Comparison of ENCODE assay signal across 18 cellular contexts in genomic region chr6:21187485-21187884, GRCh38.
DNase-seq lines count a peak whose midpoint lies in the region; ATAC-seq, FAIRE-seq and TF ChIP-seq lines count a peak whose summit lies in the region.
"Had no signal": no experiment of that assay in that cellular context is flagged by ENCODE, and none has a peak within 500 bp of the region (broad histone marks: within the 10 kb centered on the region; RNA-seq: fewer than 3 reads in every experiment).

No MANE protein-coding gene starts in this region.

- H3K23me2 ChIP-seq in H9 (ENCODE audit: insufficient read length, low read depth, low read length, poor library complexity, severe bottlenecking) = no peaks in the 10 kb centered on the region

- peaks cover 0 to 2% of the 10 kb centered on the region in 2 experiments; a peak in 2 of 5 replicates for H3K9me3 Mint-ChIP-seq in H9
- H3K9me3 Mint-ChIP-seq in natural killer cell treated with Interleukin-12 subunit alpha and Interleukin-12 subunit beta and Interleukin-15 and Interleukin-18, amount 100 ng/mL, for 72 hours = no peaks in the 10 kb centered on the region

- no peak overlapping the region for H4K91ac ChIP-seq in H9 (ENCODE audit: insufficient read length, low read depth, low read length)

- no peak overlapping the region for H2BK5ac ChIP-seq in H9 (ENCODE audit: insufficient read length, low read length)

- H2AK5ac ChIP-seq in H9 (ENCODE audit: insufficient read length, low read length) = no peak overlapping the region

- FAIRE-seq in GM12892 (lab: Jason Lieb, UNC) (peak; percentile 44), GM12878 (lab: Jason Lieb, UNC) (peak; percentile 76)

- RAD21 ChIA-PET in GM12878 (lab: Charles Lee; ENCODE audit: unreplicated experiment) = interaction anchor here (0.9 kb wide), 1 partner anchor 10 kb away, joined by 3 read pairs; no protein-coding TSS in a partner anchor

- no peak overlapping the region for H3K9ac ChIP-seq in H9 (ENCODE audit: extremely low read depth, insufficient read length, low read length)
- H3K9ac ChIP-seq in GM12878 (ENCODE audit: control insufficient read depth, insufficient read depth, low read length) = no peak overlapping the region
- no peak overlapping the region for H3K9ac ChIP-seq in iPS-20b (ENCODE audit: low read depth, low read length)

- H3K4me3 ChIP-seq in GM12878 (no peak overlapping the region), iPS-20b (ENCODE audit: low read length) (no peak overlapping the region), MG63 (no peak overlapping the region)

- H3K27ac ChIP-seq in H9 (ENCODE audit: insufficient read length, low read depth, low read length) = no peak overlapping the region
- no peak overlapping the region for H3K27ac ChIP-seq in GM12878 (ENCODE audit: control insufficient read depth, insufficient read depth)
- peak overlapping the region; percentile 51 for H3K27ac ChIP-seq in iPS-20b (ENCODE audit: low read length)

- H3K27me3 Mint-ChIP-seq in H9 (ENCODE audit: low read depth) = no peaks in the 10 kb centered on the region
- no peaks in the 10 kb centered on the region for H3K27me3 Mint-ChIP-seq in natural killer cell treated with Interleukin-12 subunit alpha and Interleukin-12 subunit beta and Interleukin-15 and Interleukin-18, amount 100 ng/mL, for 72 hours
- H3K27me3 Mint-ChIP-seq: B cell; CD4-positive, alpha-beta memory T cell had no signal

- CTCF ChIA-PET in GM12878 (lab: Yijun Ruan, JAX) = no interaction called here

- no peak overlapping the region for H3K4ac ChIP-seq in H9 (ENCODE audit: low read depth, low read length)

- H2BK120ac ChIP-seq in H9 (ENCODE audit: low read depth, low read length, poor library complexity, severe bottlenecking) = no peak overlapping the region

- H3K4me1 ChIP-seq in H9 (ENCODE audit: insufficient read depth, low read length) (peaks cover 15% of the 10 kb centered on the region; the same call in 1 of the 2 replicates), GM12878 (ENCODE audit: control insufficient read depth, insufficient read depth, low read length) (peaks cover 22% of the 10 kb centered on the region), iPS-20b (ENCODE audit: insufficient read depth, low read length) (peaks cover 54% of the 10 kb centered on the region)

- TF ChIP-seq POLR2A in GM12892 (IDR thresholded peaks at IDR 0.05; ENCODE audit: low read depth, low read length) = no peak
- TF ChIP-seq POLR2A in GM12878 (IDR thresholded peaks at IDR 0.05; ENCODE audit: low read depth, low read length) = no peak

- no peak overlapping the region for H2BK12ac ChIP-seq in H9 (ENCODE audit: insufficient read length, low read depth, low read length)

- TF ChIP-seq CTCF in H9 (conservative IDR thresholded peaks at IDR 0.05) (no peak), GM12878 (IDR thresholded peaks at IDR 0.05 in 2 of 3, conservative IDR thresholded peaks at IDR 0.05 in 1 of 3; ENCODE audit: control insufficient read depth in 2 of 3, extremely low read depth in 1 of 3, insufficient read depth in 1 of 3, low read depth in 3 of 3, low read length in 3 of 3) (no peak)

- no peaks in the 10 kb centered on the region for H3K79me1 ChIP-seq in H9 (ENCODE audit: insufficient read depth, low read depth, low read length, poor library complexity, severe bottlenecking)

- no peaks in the 10 kb centered on the region for H3K9me3 ChIP-seq in H9 (ENCODE audit: control insufficient read depth, low read depth, low read length)
- H3K9me3 ChIP-seq in GM12878 (replicated peaks; ENCODE audit: control insufficient read depth, insufficient read depth, low read length) = no peaks in the 10 kb centered on the region; the same call in 2 of the 3 replicates
- H3K9me3 ChIP-seq in iPS-20b (ENCODE audit: insufficient read depth, low read depth, low read length) = no peaks in the 10 kb centered on the region
- H3K9me3 ChIP-seq in MG63 = no peaks in the 10 kb centered on the region

- POLR2A ChIA-PET in GM12878 (lab: Charles Lee) = no interaction called here

- H3K56ac ChIP-seq in H9 (ENCODE audit: insufficient read length, low read depth, low read length) = no peak overlapping the region

- peaks cover 63 to 73% of the 10 kb centered on the region in 2 experiments for H3K4me1 Mint-ChIP-seq in H9
- H3K4me1 Mint-ChIP-seq in natural killer cell treated with Interleukin-12 subunit alpha and Interleukin-12 subunit beta and Interleukin-15 and Interleukin-18, amount 100 ng/mL, for 72 hours (ENCODE audit: low read depth in 2 of 2) = peaks cover 11 to 13% of the 10 kb centered on the region in 2 donors

- H2AFZ ChIP-seq in H9 (ENCODE audit: low read length) (no peak overlapping the region), GM12878 (ENCODE audit: control insufficient read depth, low read depth, low read length) (no peak overlapping the region)

- no peak for TF ChIP-seq RAD21 in GM12878 (IDR thresholded peaks at IDR 0.05; ENCODE audit: insufficient read depth, low read depth, low read length)

- no peak overlapping the region for H4K5ac ChIP-seq in H9 (ENCODE audit: insufficient read length, low read depth, low read length)

- no peak overlapping the region for H3K14ac ChIP-seq in H9 (ENCODE audit: insufficient read depth, low read length)

- SMC1A ChIA-PET in GM12878 (lab: Charles Lee; ENCODE audit: uncharacterized antibody, unreplicated experiment) = interaction anchor here (1.0 to 2.0 kb wide), 3 partner anchors 23 to 26 kb away, joined by 3 to 9 read pairs (median 5); no protein-coding TSS in a partner anchor

- H3K18ac ChIP-seq in H9 (ENCODE audit: insufficient read length, low read depth, low read length) = no peak overlapping the region

- H3K23ac ChIP-seq in H9 (ENCODE audit: insufficient read length, low read depth, low read length) = no peak overlapping the region

- H3K27ac Mint-ChIP-seq in H9 = peak overlapping the region in 2 of 3 experiments; percentile 2 to 22; a peak in 3 of 7 replicates
- H3K27ac Mint-ChIP-seq in natural killer cell treated with Interleukin-12 subunit alpha and Interleukin-12 subunit beta and Interleukin-15 and Interleukin-18, amount 100 ng/mL, for 72 hours = no peak overlapping the region
- H3K27ac Mint-ChIP-seq: B cell; CD4-positive, alpha-beta memory T cell had no signal

- H2BK15ac ChIP-seq in H9 (ENCODE audit: low read depth, low read length) = no peak overlapping the region

- no CpG with 5 or more reads among the region's 2 CpGs for WGBS in H9 (ENCODE audit: extremely low coverage, insufficient read length, low lambda C conversion rate)
- WGBS in GM12878 (ENCODE audit: insufficient coverage, insufficient replicate concordance, low lambda C conversion rate, missing lambda C conversion rate) = 67% methylated on average over 2 of the region's 2 CpGs

- no peak overlapping the region for H3K4me3 Mint-ChIP-seq in H9
- no peak overlapping the region for H3K4me3 Mint-ChIP-seq in natural killer cell treated with Interleukin-12 subunit alpha and Interleukin-12 subunit beta and Interleukin-15 and Interleukin-18, amount 100 ng/mL, for 72 hours
- H3K4me3 Mint-ChIP-seq: B cell; CD4-positive, alpha-beta memory T cell had no signal

- no peak for TF ChIP-seq EP300 in GM12878 (IDR thresholded peaks at IDR 0.05; ENCODE audit: borderline replicate concordance in 1 of 2, control insufficient read depth in 1 of 2, low read depth in 2 of 2, low read length in 2 of 2)

- H4K8ac ChIP-seq in H9 (replicated peaks; ENCODE audit: insufficient read length, low read depth, low read length) = no peak overlapping the region

- H3K27me3 ChIP-seq in H9 (ENCODE audit: insufficient read depth, low read length) = no peaks in the 10 kb centered on the region
- H3K27me3 ChIP-seq in GM12878 (replicated peaks in 1 of 2; ENCODE audit: control insufficient read depth in 2 of 2, insufficient read depth in 2 of 2, low read length in 1 of 2) = no peaks in the 10 kb centered on the region
- no peaks in the 10 kb centered on the region for H3K27me3 ChIP-seq in iPS-20b (ENCODE audit: insufficient read depth, low read length)
- H3K27me3 ChIP-seq in MG63 = no peaks in the 10 kb centered on the region

- H3K79me2 ChIP-seq in H9 (ENCODE audit: insufficient read depth, low read length) = no peaks in the 10 kb centered on the region
- H3K79me2 ChIP-seq in GM12878 (ENCODE audit: control insufficient read depth, insufficient read depth, low read length) = no peaks in the 10 kb centered on the region

- peaks cover 2 to 6% (median 3%) of the 10 kb centered on the region in 3 experiments; a peak in 3 of 7 replicates for H3K36me3 Mint-ChIP-seq in H9 (ENCODE audit: insufficient read depth in 1 of 3, low read depth in 3 of 3)
- H3K36me3 Mint-ChIP-seq in natural killer cell treated with Interleukin-12 subunit alpha and Interleukin-12 subunit beta and Interleukin-15 and Interleukin-18, amount 100 ng/mL, for 72 hours = no peaks in the 10 kb centered on the region

- H3K36me3 ChIP-seq in GM12878 (ENCODE audit: control insufficient read depth in 2 of 2, insufficient read depth in 2 of 2, low read length in 1 of 2) = no peaks in the 10 kb centered on the region
- no peaks in the 10 kb centered on the region for H3K36me3 ChIP-seq in iPS-20b (ENCODE audit: insufficient read depth, low read depth, low read length)
- no peaks in the 10 kb centered on the region for H3K36me3 ChIP-seq in MG63

- ATAC-seq in GM12878 = no peak
- no peak for ATAC-seq in natural killer cell treated with Interleukin-12 subunit alpha and Interleukin-12 subunit beta and Interleukin-15 and Interleukin-18, amount 100 ng/mL, for 72 hours
- ATAC-seq: Panc1, Right ventricle myocardium inferior had no signal

- H3T11ph ChIP-seq in H9 (ENCODE audit: low read length) = no peak overlapping the region

- in situ Hi-C loops in GM12878 (cut with MboI) = loop anchor here (25.0 kb wide), 1 partner anchor 400 kb away; the partner anchor contains the start of gene SOX4

- DNase-seq in GM12892 (ENCODE audit: insufficient read length) = no peak
- DNase-seq in H9 = no peak
- DNase-seq in GM12878 (ENCODE audit: low read depth, low spot score) = no peak
- no peak for DNase-seq in MG63
- no peak for DNase-seq in NCI-H2029 treated with DMSO at 0.1 percent for 48 hours (lab: John Stamatoyannopoulos, UW)
- no peak for DNase-seq in natural killer cell treated with Interleukin-12 subunit alpha and Interleukin-12 subunit beta and Interleukin-15 and Interleukin-18, amount 100 ng/mL, for 72 hours (ENCODE audit: low spot score)
- DNase-seq: Calu3; CD4-positive, alpha-beta memory T cell; GF-D8; H7; NCI-H1105; NCI-H1694; NCI-H510A; NCI-H82 had no signal

- H4K20me1 ChIP-seq in H9 (ENCODE audit: control insufficient read depth, insufficient read depth, insufficient read length) (no peaks in the 10 kb centered on the region), GM12878 (ENCODE audit: control insufficient read depth, insufficient read depth) (no peaks in the 10 kb centered on the region)

- H3K4me2 ChIP-seq in H9 (ENCODE audit: insufficient read depth, insufficient read length, low read length) (no peak overlapping the region), GM12878 (ENCODE audit: control insufficient read depth, insufficient read depth) (no peak overlapping the region)

- intact Hi-C loops in GM12878 (cut with micrococcal nuclease; ENCODE audit: unreplicated experiment) = loop anchor here (10.0 kb wide), 3 partner anchors 247 to 397 kb away; no protein-coding TSS in a partner anchor

- no TSS peak for BruUV-seq in GM12878 (replicated peaks; lab: Mats Ljungman, UMichigan)

- peak overlapping the region; percentile 26 for H2BK20ac ChIP-seq in H9 (ENCODE audit: low read depth, low read length, poor library complexity, severe bottlenecking)

TF ChIP-seq in GM12878, 131 proteins besides CTCF, POLR2A, EP300 and RAD21 (continues in another document):
- no peak for TF ChIP-seq ZNF384 (IDR thresholded peaks at IDR 0.05; ENCODE audit: borderline replicate concordance, low read depth, low read length)

Comparison
In these comparisons a context has a peak if more than half of its experiments do, and no peak if none do; other contexts are left out.
1. H3K27ac Mint-ChIP-seq: peak in H9 (2 of 3); none in natural killer cell treated with Interleukin-12 subunit alpha and Interleukin-12 subunit beta and Interleukin-15 and Interleukin-18, amount 100 ng/mL, for 72 hours (0 of 2).